ENCODE assay signal across 8 cellular contexts in the genomic region with DNA sequence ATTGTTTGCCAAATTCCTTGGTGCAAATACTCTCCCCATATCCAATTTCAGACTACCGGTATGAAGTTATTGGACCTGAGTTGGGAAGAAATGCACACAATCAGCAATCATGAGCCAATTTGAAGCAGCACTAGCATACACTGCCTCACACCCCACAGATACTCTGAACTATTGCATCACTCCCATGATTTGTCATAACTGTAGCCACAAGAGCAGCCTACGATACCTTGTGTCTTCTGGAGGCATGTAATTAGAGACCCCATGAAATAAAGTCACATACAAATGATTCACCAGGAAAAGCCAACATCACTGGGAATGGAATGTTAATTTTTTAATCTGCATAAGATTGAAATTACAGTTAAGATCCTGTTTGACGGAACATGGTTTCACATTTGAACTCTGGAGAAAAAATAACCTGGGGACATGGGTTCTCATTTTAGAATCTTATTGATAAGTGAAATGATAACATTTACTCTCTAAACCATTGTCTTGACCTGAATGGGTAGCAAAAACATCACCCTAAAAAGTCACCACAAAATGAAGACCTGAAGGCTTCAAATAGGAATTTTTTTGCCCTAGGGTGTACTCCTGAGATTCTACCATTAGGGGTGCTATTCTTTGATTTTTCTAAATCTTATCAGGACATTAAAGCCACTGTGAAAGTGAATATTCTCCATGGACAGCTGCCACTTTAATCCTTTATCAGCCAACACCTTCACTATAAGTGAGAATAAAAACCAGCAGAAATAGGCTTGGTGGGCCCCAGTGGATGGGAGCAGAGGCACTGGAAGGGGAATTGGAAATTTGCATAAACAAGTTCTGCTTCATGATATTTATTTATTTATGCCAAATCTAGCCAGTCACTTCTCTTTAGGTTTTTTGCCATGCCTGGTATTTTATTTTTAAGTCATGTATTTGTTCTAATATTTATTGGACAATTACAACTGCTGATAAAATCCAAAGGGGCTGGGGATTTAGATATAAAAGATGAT. TPM values are rescaled to one million over a fixed set of nuclear protein-coding genes. Genes with fewer than 3 reads are reported as not detected.
DNase-seq lines count a peak whose midpoint lies in the region; ATAC-seq and TF ChIP-seq lines count a peak whose summit lies in the region.

No MANE protein-coding gene starts in this region.

- H3K36me3 ChIP-seq in CD4-positive, CD25-positive, alpha-beta regulatory T cell (ENCODE audit: control insufficient read depth, insufficient read depth, low read length), result no peaks in the 10 kb centered on the region
- H3K36me3 ChIP-seq in lower lobe of right lung (no peaks in the 10 kb centered on the region), neuronal stem cell (replicated peaks in 1 of 2; ENCODE audit: control insufficient read depth in 2 of 2, insufficient read depth in 2 of 2, low read length in 2 of 2) (no peaks in the 10 kb centered on the region)

- H2AFZ ChIP-seq in neuronal stem cell (ENCODE audit: low read length), result no peak overlapping the region

- WGBS in neuronal stem cell (ENCODE audit: extremely low coverage in 2 of 2, insufficient read length in 2 of 2, insufficient replicate concordance in 1 of 2), 2 donors, result no CpG with 5 or more reads among the region's 3 CpGs

- H2BK15ac ChIP-seq in neuronal stem cell (ENCODE audit: low read length), result no peak overlapping the region

- DNase-seq in CD4-positive, CD25-positive, alpha-beta regulatory T cell, result peak; percentile 17 to 84 (median 45)
- DNase-seq in NCI-H2171 (lab: John Stamatoyannopoulos, UW) (peak; percentile 4), lower lobe of right lung (no peak), NCI-H146 (lab: John Stamatoyannopoulos, UW) (no peak), neuronal stem cell (ENCODE audit: low spot score) (no peak)
- no peak for DNase-seq in activated naive CD8-positive, alpha-beta T cell treated with anti-CD3 and anti-CD28 coated beads, Interleukin-2, amount 10 ng/mL, durations not matched to agents 7 days and 5 days

- no peak overlapping the region for H2BK120ac ChIP-seq in neuronal stem cell (ENCODE audit: low read depth, low read length)

- no peak overlapping the region for H3K9ac ChIP-seq in neuronal stem cell (ENCODE audit: low read depth, low read length, poor library complexity)

- H2BK12ac ChIP-seq in neuronal stem cell (ENCODE audit: low read length), result no peak overlapping the region

- peak overlapping the region; percentile 70 to 95 (median 84) for H3K4me3 Mint-ChIP-seq in CD4-positive, CD25-positive, alpha-beta regulatory T cell
- peak overlapping the region; percentile 79 for H3K4me3 Mint-ChIP-seq in activated naive CD8-positive, alpha-beta T cell treated with anti-CD3 and anti-CD28 coated beads, Interleukin-2, amount 10 ng/mL, durations not matched to agents 7 days and 5 days

- no peaks in the 10 kb centered on the region for H3K27me3 ChIP-seq in CD4-positive, CD25-positive, alpha-beta regulatory T cell (ENCODE audit: control insufficient read depth, insufficient read depth, low read length)
- H3K27me3 ChIP-seq in lower lobe of right lung (ENCODE audit: low read depth) (no peaks in the 10 kb centered on the region), neuronal stem cell (ENCODE audit: control insufficient read depth in 3 of 3, insufficient read depth in 3 of 3, low read depth in 1 of 3, low read length in 3 of 3) (no peaks in the 10 kb centered on the region)

- peaks cover 58% of the 10 kb centered on the region for H3K4me1 ChIP-seq in CD4-positive, CD25-positive, alpha-beta regulatory T cell (ENCODE audit: control insufficient read depth, insufficient read depth, low read length, poor library complexity, severe bottlenecking)
- H3K4me1 ChIP-seq in lower lobe of right lung, result peaks cover 4% of the 10 kb centered on the region
- H3K4me1 ChIP-seq in neuronal stem cell (ENCODE audit: control insufficient read depth in 2 of 2, insufficient read depth in 1 of 2, low read depth in 1 of 2, low read length in 2 of 2), result peaks cover 0 to 2% of the 10 kb centered on the region in 2 donors

- no peak overlapping the region for H3K14ac ChIP-seq in neuronal stem cell (ENCODE audit: low read length)

- H3K27ac Mint-ChIP-seq in CD4-positive, CD25-positive, alpha-beta regulatory T cell, result peak overlapping the region; percentile 94 to 99 (median 95)
- H3K27ac Mint-ChIP-seq in activated naive CD8-positive, alpha-beta T cell treated with anti-CD3 and anti-CD28 coated beads, Interleukin-2, amount 10 ng/mL, durations not matched to agents 7 days and 5 days, result peak overlapping the region; percentile 95

- H4K8ac ChIP-seq in neuronal stem cell (ENCODE audit: low read depth, low read length), result no peak overlapping the region

- ATAC-seq in CD4-positive, CD25-positive, alpha-beta regulatory T cell (ENCODE audit: low read depth in 2 of 2), result peak; percentile 84 to 85
- ATAC-seq in GM18520 (IDR thresholded peaks at IDR 0.05; ENCODE audit: unreplicated experiment) (peak; percentile 80), HG02970 (IDR thresholded peaks at IDR 0.05; ENCODE audit: low FRiP score, unreplicated experiment) (peak; percentile 57), lower lobe of right lung (peak; percentile 82 to 89)
- ATAC-seq in activated naive CD8-positive, alpha-beta T cell treated with anti-CD3 and anti-CD28 coated beads, Interleukin-2, amount 10 ng/mL, durations not matched to agents 7 days and 5 days (ENCODE audit: low read depth), result peak; percentile 83

- peak overlapping the region; percentile 92 for H3K4me3 ChIP-seq in CD4-positive, CD25-positive, alpha-beta regulatory T cell (ENCODE audit: low read depth, low read length)
- H3K4me3 ChIP-seq in lower lobe of right lung, result peak overlapping the region; percentile 36
- H3K4me3 ChIP-seq in neuronal stem cell (ENCODE audit: low read length in 2 of 2), result no peak overlapping the region

- POLR2A ChIA-PET in activated naive CD8-positive, alpha-beta T cell treated with anti-CD3 and anti-CD28 coated beads, Interleukin-2, amount 10 ng/mL, durations not matched to agents 7 days and 5 days (lab: Charles Lee), result interaction anchor here (0.5 to 4.1 kb wide), 7 partner anchors 13 to 1201 kb away, joined by 3 to 62 read pairs (median 6); partner anchors contain the start of genes BCLAF1, HBS1L and MYB

- peaks cover 49 to 87% (median 63%) of the 10 kb centered on the region in 4 donors for H3K4me1 Mint-ChIP-seq in CD4-positive, CD25-positive, alpha-beta regulatory T cell
- H3K4me1 Mint-ChIP-seq in activated naive CD8-positive, alpha-beta T cell treated with anti-CD3 and anti-CD28 coated beads, Interleukin-2, amount 10 ng/mL, durations not matched to agents 7 days and 5 days, result peaks cover 68% of the 10 kb centered on the region

- H3K9me3 Mint-ChIP-seq in CD4-positive, CD25-positive, alpha-beta regulatory T cell, result peaks cover 0 to 2% (median 0%) of the 10 kb centered on the region in 7 donors
- no peaks in the 10 kb centered on the region for H3K9me3 Mint-ChIP-seq in activated naive CD8-positive, alpha-beta T cell treated with anti-CD3 and anti-CD28 coated beads, Interleukin-2, amount 10 ng/mL, durations not matched to agents 7 days and 5 days

- H3K4me2 ChIP-seq in neuronal stem cell (ENCODE audit: insufficient read depth, low read length, poor library complexity, severe bottlenecking), result no peak overlapping the region

- peak; percentile 44 for TF ChIP-seq CTCF in lower lobe of right lung (IDR thresholded peaks at IDR 0.05)

- no peak overlapping the region for H3K4ac ChIP-seq in neuronal stem cell (ENCODE audit: low read length)

- no peak overlapping the region for H2BK5ac ChIP-seq in neuronal stem cell (ENCODE audit: low read length)

- no peaks in the 10 kb centered on the region for H3K79me1 ChIP-seq in neuronal stem cell (ENCODE audit: low read depth, low read length)

- no peaks in the 10 kb centered on the region for H3K27me3 Mint-ChIP-seq in CD4-positive, CD25-positive, alpha-beta regulatory T cell
- no peaks in the 10 kb centered on the region for H3K27me3 Mint-ChIP-seq in activated naive CD8-positive, alpha-beta T cell treated with anti-CD3 and anti-CD28 coated beads, Interleukin-2, amount 10 ng/mL, durations not matched to agents 7 days and 5 days

- H3K27ac ChIP-seq in CD4-positive, CD25-positive, alpha-beta regulatory T cell (ENCODE audit: insufficient read depth, low read length, poor library complexity, severe bottlenecking), result peak overlapping the region; percentile 75
- H3K27ac ChIP-seq in lower lobe of right lung (no peak overlapping the region), neuronal stem cell (replicated peaks; ENCODE audit: low read length) (no peak overlapping the region)

- H3K18ac ChIP-seq in neuronal stem cell (ENCODE audit: low read length), result no peak overlapping the region

- H4K91ac ChIP-seq in neuronal stem cell (ENCODE audit: low read depth, low read length, poor library complexity), result no peak overlapping the region

- H3K9me3 ChIP-seq in CD4-positive, CD25-positive, alpha-beta regulatory T cell (ENCODE audit: control insufficient read depth in 2 of 2, low read length in 2 of 2), result no peaks in the 10 kb centered on the region
- no peaks in the 10 kb centered on the region for H3K9me3 ChIP-seq in lower lobe of right lung
- no peaks in the 10 kb centered on the region for H3K9me3 ChIP-seq in neuronal stem cell (replicated peaks in 1 of 2; ENCODE audit: control insufficient read depth in 2 of 2, insufficient read depth in 1 of 2, low read depth in 1 of 2, low read length in 2 of 2)

- intact Hi-C loops in lower lobe of right lung (cut with DNase I), result no loop called here

- H2AK5ac ChIP-seq in neuronal stem cell (ENCODE audit: low read depth, low read length), result no peak overlapping the region

- no peak overlapping the region for H3K23ac ChIP-seq in neuronal stem cell (ENCODE audit: low read depth, low read length, poor library complexity)

- H3K36me3 Mint-ChIP-seq in CD4-positive, CD25-positive, alpha-beta regulatory T cell, result no peaks in the 10 kb centered on the region
- no peaks in the 10 kb centered on the region for H3K36me3 Mint-ChIP-seq in activated naive CD8-positive, alpha-beta T cell treated with anti-CD3 and anti-CD28 coated beads, Interleukin-2, amount 10 ng/mL, durations not matched to agents 7 days and 5 days

RNA-seq across cellular contexts. Expression of gene HBS1L, which starts 34.5 kb away (rescaled TPM):
- total RNA-seq in CD4-positive, CD25-positive, alpha-beta regulatory T cell, result 109 TPM
- 10 to 100 TPM; 49.4 to 66.8 (median 61.8) TPM for polyA plus RNA-seq in CD4-positive, CD25-positive, alpha-beta regulatory T cell
- total RNA-seq in activated naive CD8-positive, alpha-beta T cell treated with anti-CD3 and anti-CD28 coated beads, Interleukin-2, amount 10 ng/mL, durations not matched to agents 7 days and 5 days, result 10 to 100 TPM; 72.6 to 72.7 TPM
- 51.3 TPM for total RNA-seq in lower lobe of right lung
- polyA plus RNA-seq in neuronal stem cell (2013, experiment 1 of 2), result 59.9 TPM
- polyA plus RNA-seq in neuronal stem cell (2013, experiment 2 of 2), result 59.8 TPM

Comparison
In these comparisons a context has a peak if more than half of its experiments do, and no peak if none do; other contexts are left out.
1. DNase-seq: peak in CD4-positive, CD25-positive, alpha-beta regulatory T cell (3 of 3) and NCI-H2171 (single experiment); none in activated naive CD8-positive, alpha-beta T cell treated with anti-CD3 and anti-CD28 coated beads, Interleukin-2, amount 10 ng/mL, durations not matched to agents 7 days and 5 days (single experiment), lower lobe of right lung (single experiment), NCI-H146 (single experiment) and neuronal stem cell (single experiment).
2. H3K4me3 ChIP-seq: peak in CD4-positive, CD25-positive, alpha-beta regulatory T cell (single experiment) and lower lobe of right lung (single experiment); none in neuronal stem cell (0 of 2).
3. Peak in every context shown above with its lines, with median percentiles within 50 percentile points of each other: ATAC-seq.